Comparison of ENCODE assay signal across 28 cellular contexts in genomic region chr4:73902038-73902637, GRCh38. TPM values are rescaled to one million over a fixed set of nuclear protein-coding genes. Genes with fewer than 3 reads are reported as not detected.
A peak's percentile ranks its signal among the peaks of the same experiment; 100 is the strongest.
DNase-seq lines count a peak whose midpoint lies in the region; TF ChIP-seq lines count a peak whose summit lies in the region.
"Had no signal": no experiment of that assay in that cellular context is flagged by ENCODE, and none has a peak within 500 bp of the region (broad histone marks: within the 10 kb centered on the region; RNA-seq: fewer than 3 reads in every experiment).

No MANE protein-coding gene starts in this region.

- no peaks in the 10 kb centered on the region for H3K9me3 Mint-ChIP-seq in T-helper 2 cell treated with Interferon-gamma antibody and Interleukin-4, amounts not matched to agents 5 μg/mL and 100 μg/mL, for 36 hours
- H3K9me3 Mint-ChIP-seq: activated naive CD8-positive, alpha-beta T cell treated with anti-CD3 and anti-CD28 coated beads, Interleukin-2, amount 10 ng/mL, durations not matched to agents 7 days and 5 days; activated T-helper 17 cell treated with anti-CD3 and anti-CD28 coated beads, Interleukin-2, amount 50 U/mL, for 72 hours; dendritic cell treated with granulocyte-macrophage colony-stimulating factor and Interleukin-4, amounts not matched to agents 40 ng/mL and 50 ng/mL, for 4 days had no signal

- H3K9me3 ChIP-seq in neutrophil, result no peaks in the 10 kb centered on the region
- H3K9me3 ChIP-seq: upper lobe of right lung had no signal

- H3K4me3 Mint-ChIP-seq in T-helper 2 cell treated with Interferon-gamma antibody and Interleukin-4, amounts not matched to agents 5 μg/mL and 100 μg/mL, for 36 hours, result no peak overlapping the region
- H3K4me3 Mint-ChIP-seq: activated naive CD8-positive, alpha-beta T cell treated with anti-CD3 and anti-CD28 coated beads, Interleukin-2, amount 10 ng/mL, durations not matched to agents 7 days and 5 days; activated T-helper 17 cell treated with anti-CD3 and anti-CD28 coated beads, Interleukin-2, amount 50 U/mL, for 72 hours; CD8-positive, alpha-beta T cell; dendritic cell treated with granulocyte-macrophage colony-stimulating factor and Interleukin-4, amounts not matched to agents 40 ng/mL and 50 ng/mL, for 4 days; nephron had no signal

- TF ChIP-seq CTCF in epithelial cell of esophagus (IDR thresholded peaks at IDR 0.05; ENCODE audit: insufficient read depth, low read depth, low read length, missing control alignments), result no peak
- no peak for TF ChIP-seq CTCF in neutrophil (IDR thresholded peaks at IDR 0.05)

- DNase-seq in HCEC 1CT (peak; percentile 51), RPMI7951 (ENCODE audit: low read depth) (peak; percentile 63), epithelial cell of esophagus (ENCODE audit: low read depth) (peak; percentile 66), NCI-H510A (lab: John Stamatoyannopoulos, UW) (no peak), MV-4-11 (lab: John Stamatoyannopoulos, UW) (no peak)
- no peak for DNase-seq in T-helper 2 cell treated with Interferon-gamma antibody and Interleukin-4, amounts not matched to agents 5 μg/mL and 100 μg/mL, for 36 hours (ENCODE audit: low spot score)
- DNase-seq in activated CD4-positive, CD25-positive, alpha-beta regulatory T cell (lab: John Stamatoyannopoulos, UW), result no peak
- DNase-seq: activated CD4-positive, alpha-beta T cell treated with anti-CD3 and anti-CD28 coated beads, Interleukin-2, amount 50 U/mL, for 1 hour; activated naive CD8-positive, alpha-beta T cell treated with anti-CD3 and anti-CD28 coated beads, Interleukin-2, amount 10 ng/mL, durations not matched to agents 7 days and 5 days; brain microvascular endothelial cell; CD8-positive, alpha-beta T cell; DMS53; GOT3; KG1; NCI-H2107; NCI-H524; SHP77; stimulated activated CD4-positive, alpha-beta T cell treated with anti-CD3 and anti-CD28 coated beads, Interleukin-4, amount 100 ng/mL, for 1 hour; upper lobe of right lung had no signal

- H3K36me3 ChIP-seq in neutrophil, result no peaks in the 10 kb centered on the region
- H3K36me3 ChIP-seq: brain microvascular endothelial cell, upper lobe of right lung had no signal

- peak overlapping the region; percentile 35 for H3K27ac ChIP-seq in neutrophil
- H3K27ac ChIP-seq: brain microvascular endothelial cell, upper lobe of right lung, VCaP had no signal

- H3K4me3 ChIP-seq in epithelial cell of esophagus (ENCODE audit: low read length), result no peak overlapping the region
- no peak overlapping the region for H3K4me3 ChIP-seq in neutrophil (ENCODE audit: low read depth in 1 of 2, low read length in 1 of 2)
- H3K4me3 ChIP-seq: smooth muscle cell, upper lobe of right lung had no signal

- no peaks in the 10 kb centered on the region for H3K36me3 Mint-ChIP-seq in T-helper 2 cell treated with Interferon-gamma antibody and Interleukin-4, amounts not matched to agents 5 μg/mL and 100 μg/mL, for 36 hours (ENCODE audit: low read depth)
- H3K36me3 Mint-ChIP-seq: activated naive CD8-positive, alpha-beta T cell treated with anti-CD3 and anti-CD28 coated beads, Interleukin-2, amount 10 ng/mL, durations not matched to agents 7 days and 5 days; CD8-positive, alpha-beta T cell had no signal

- no peaks in the 10 kb centered on the region for H3K27me3 ChIP-seq in neutrophil
- H3K27me3 ChIP-seq: brain microvascular endothelial cell, upper lobe of right lung had no signal

- peaks cover 0 to 22% of the 10 kb centered on the region in 2 experiments for H3K4me1 ChIP-seq in neutrophil (ENCODE audit: control insufficient read depth in 1 of 2, insufficient read depth in 1 of 2, low read depth in 1 of 2, low read length in 1 of 2)
- H3K4me1 ChIP-seq: upper lobe of right lung had no signal

- H3K27ac Mint-ChIP-seq in T-helper 2 cell treated with Interferon-gamma antibody and Interleukin-4, amounts not matched to agents 5 μg/mL and 100 μg/mL, for 36 hours, result no peak overlapping the region
- H3K27ac Mint-ChIP-seq: activated naive CD8-positive, alpha-beta T cell treated with anti-CD3 and anti-CD28 coated beads, Interleukin-2, amount 10 ng/mL, durations not matched to agents 7 days and 5 days; activated T-helper 17 cell treated with anti-CD3 and anti-CD28 coated beads, Interleukin-2, amount 50 U/mL, for 72 hours; CD8-positive, alpha-beta T cell; dendritic cell treated with granulocyte-macrophage colony-stimulating factor and Interleukin-4, amounts not matched to agents 40 ng/mL and 50 ng/mL, for 4 days; nephron had no signal

- no peaks in the 10 kb centered on the region for H3K4me1 Mint-ChIP-seq in T-helper 2 cell treated with Interferon-gamma antibody and Interleukin-4, amounts not matched to agents 5 μg/mL and 100 μg/mL, for 36 hours (ENCODE audit: low read depth)
- H3K4me1 Mint-ChIP-seq: activated naive CD8-positive, alpha-beta T cell treated with anti-CD3 and anti-CD28 coated beads, Interleukin-2, amount 10 ng/mL, durations not matched to agents 7 days and 5 days; activated T-helper 17 cell treated with anti-CD3 and anti-CD28 coated beads, Interleukin-2, amount 50 U/mL, for 72 hours had no signal

- no peaks in the 10 kb centered on the region for H3K27me3 Mint-ChIP-seq in T-helper 2 cell treated with Interferon-gamma antibody and Interleukin-4, amounts not matched to agents 5 μg/mL and 100 μg/mL, for 36 hours (ENCODE audit: low read depth)
- H3K27me3 Mint-ChIP-seq: activated naive CD8-positive, alpha-beta T cell treated with anti-CD3 and anti-CD28 coated beads, Interleukin-2, amount 10 ng/mL, durations not matched to agents 7 days and 5 days; activated T-helper 17 cell treated with anti-CD3 and anti-CD28 coated beads, Interleukin-2, amount 50 U/mL, for 72 hours; dendritic cell treated with granulocyte-macrophage colony-stimulating factor and Interleukin-4, amounts not matched to agents 40 ng/mL and 50 ng/mL, for 4 days; progenitor cell of endocrine pancreas had no signal

RNA-seq across cellular contexts. Expression of gene CXCL1, which starts 32.9 kb away (rescaled TPM):
- total RNA-seq in RPMI7951 (2014; rRNA removed; shearing (Covaris generic)), result 21.0 and 24.3 TPM in 2 replicates
- total RNA-seq: activated naive CD8-positive, alpha-beta T cell treated with anti-CD3 and anti-CD28 coated beads, Interleukin-2, amount 10 ng/mL, durations not matched to agents 7 days and 5 days; activated T-helper 17 cell treated with anti-CD3 and anti-CD28 coated beads, Interleukin-2, amount 50 U/mL, for 72 hours; CD8-positive, alpha-beta T cell had no signal

RNA-seq across cellular contexts. Expression of gene PF4V1, which starts 49.0 kb away (rescaled TPM):
- 0.72 TPM in 1 of 2 replicates, not detected in the other for total RNA-seq in RPMI7951 (2014; rRNA removed; shearing (Covaris generic))
- total RNA-seq: activated naive CD8-positive, alpha-beta T cell treated with anti-CD3 and anti-CD28 coated beads, Interleukin-2, amount 10 ng/mL, durations not matched to agents 7 days and 5 days; activated T-helper 17 cell treated with anti-CD3 and anti-CD28 coated beads, Interleukin-2, amount 50 U/mL, for 72 hours; CD8-positive, alpha-beta T cell; endothelial cell of umbilical vein; left lobe of liver; progenitor cell of endocrine pancreas; smooth muscle cell; upper lobe of right lung had no signal

Comparison
In these comparisons a context has a peak if more than half of its experiments do, and no peak if none do; other contexts are left out.
1. DNase-seq: peak in HCEC 1CT (single experiment), RPMI7951 (single experiment) and epithelial cell of esophagus (single experiment); none in T-helper 2 cell treated with Interferon-gamma antibody and Interleukin-4, amounts not matched to agents 5 μg/mL and 100 μg/mL, for 36 hours (single experiment), NCI-H510A (single experiment), MV-4-11 (single experiment) and activated CD4-positive, CD25-positive, alpha-beta regulatory T cell (0 of 4).